ENCODE assay signal across 11 cellular contexts in genomic region chr5:174355208-174355612, GRCh38.
DNase-seq lines count a peak whose midpoint lies in the region; ATAC-seq, FAIRE-seq and TF ChIP-seq lines count a peak whose summit lies in the region.
"Had no signal": no experiment of that assay in that cellular context is flagged by ENCODE, and none has a peak within 500 bp of the region (broad histone marks: within the 10 kb centered on the region; RNA-seq: fewer than 3 reads in every experiment).

No MANE protein-coding gene starts in this region.

- H3K9me3 ChIP-seq in left lung: no peaks in the 10 kb centered on the region
- H3K9me3 ChIP-seq: tibial artery had no signal

- H3K27ac Mint-ChIP-seq in osteocyte (ENCODE audit: unreplicated experiment): no peak overlapping the region

- peaks cover 14% of the 10 kb centered on the region for H3K27me3 Mint-ChIP-seq in osteocyte (ENCODE audit: unreplicated experiment)

- H3K27me3 ChIP-seq in bronchial epithelial cell (ENCODE audit: control insufficient read depth, insufficient read depth, low read length) (no peaks in the 10 kb centered on the region), left lung (no peaks in the 10 kb centered on the region)
- H3K27me3 ChIP-seq: tibial artery had no signal

- H3K36me3 ChIP-seq in bronchial epithelial cell (ENCODE audit: control insufficient read depth, insufficient read depth, low read length) (no peaks in the 10 kb centered on the region), left lung (no peaks in the 10 kb centered on the region)
- H3K36me3 ChIP-seq: tibial artery had no signal

- intact Hi-C loops in left lung (cut with DNase I): no loop called here

- H3K27ac ChIP-seq in left lung: no peak overlapping the region
- H3K27ac ChIP-seq: parathyroid adenoma, tibial artery had no signal

- peak; percentile 51 for ATAC-seq in left lung

- FAIRE-seq in bronchial epithelial cell (lab: Jason Lieb, UNC): no peak

- H3K4me1 ChIP-seq in left lung: no peaks in the 10 kb centered on the region
- H3K4me1 ChIP-seq: parathyroid adenoma, tibial artery had no signal

- H3K36me3 Mint-ChIP-seq in osteocyte (ENCODE audit: unreplicated experiment): no peaks in the 10 kb centered on the region

- DNase-seq in EL (peak; percentile 90), NOMO-1 treated with dmso at 0.1 percent for 144 hours (lab: John Stamatoyannopoulos, UW; ENCODE audit: unreplicated experiment) (peak; percentile 71), bronchial epithelial cell (ENCODE audit: low read depth) (peak; percentile 24), left lung (no peak), NCI-H2029 (lab: John Stamatoyannopoulos, UW) (no peak), osteocyte (ENCODE audit: extremely low spot score, unreplicated experiment) (no peak), NCI-H2196 (lab: John Stamatoyannopoulos, UW; ENCODE audit: unreplicated experiment) (no peak)
- no peak for DNase-seq in activated T-cell treated with anti-CD3 and anti-CD28 coated beads, Interleukin-2, amount 50 U/mL, for 1 hour
- DNase-seq: activated CD4-positive, alpha-beta T cell treated with anti-CD3 and anti-CD28 coated beads for 1 hour; tibial artery had no signal

- H3K4me1 Mint-ChIP-seq in osteocyte (ENCODE audit: unreplicated experiment): no peaks in the 10 kb centered on the region

- no peaks in the 10 kb centered on the region for H3K9me3 Mint-ChIP-seq in osteocyte (ENCODE audit: unreplicated experiment)

- no peak overlapping the region for H3K4me3 Mint-ChIP-seq in osteocyte (ENCODE audit: unreplicated experiment)

- TF ChIP-seq CTCF in bronchial epithelial cell (IDR thresholded peaks at IDR 0.05; ENCODE audit: insufficient read depth, low read length, severe bottlenecking) (no peak), left lung (IDR thresholded peaks at IDR 0.05) (no peak), osteocyte (IDR thresholded peaks at IDR 0.05) (no peak)

- H3K4me3 ChIP-seq in bronchial epithelial cell (ENCODE audit: low read depth, low read length): no peak overlapping the region
- no peak overlapping the region for H3K4me3 ChIP-seq in left lung
- H3K4me3 ChIP-seq: tibial artery had no signal

Comparison
In these comparisons a context has a peak if more than half of its experiments do, and no peak if none do; other contexts are left out.
1. DNase-seq: peak in EL (single experiment), NOMO-1 treated with dmso at 0.1 percent for 144 hours (single experiment) and bronchial epithelial cell (single experiment); none in left lung (0 of 2), NCI-H2029 (single experiment), activated T-cell treated with anti-CD3 and anti-CD28 coated beads, Interleukin-2, amount 50 U/mL, for 1 hour (single experiment), osteocyte (single experiment) and NCI-H2196 (single experiment).